21 cellular contexts compared by ENCODE assay signal in genomic region chrX:33171071-33171470, GRCh38.
"Had no signal": no experiment of that assay in that cellular context is flagged by ENCODE, and none has a peak within 500 bp of the region (broad histone marks: within the 10 kb centered on the region; RNA-seq: fewer than 3 reads in every experiment).

No MANE protein-coding gene starts in this region.

- H3K4me1 ChIP-seq: esophagus muscularis mucosa, gastroesophageal sphincter, psoas muscle, right lobe of liver, stomach, transverse colon had no signal

- H3K27me3 Mint-ChIP-seq: effector memory CD8-positive, alpha-beta T cell; naive thymus-derived CD8-positive, alpha-beta T cell had no signal

- H3K27ac ChIP-seq: epithelial cell of prostate, esophagus muscularis mucosa, gastroesophageal sphincter, neutrophil, psoas muscle, right lobe of liver, stomach, thoracic aorta, transverse colon had no signal

- H3K9me3 ChIP-seq: esophagus muscularis mucosa, gastroesophageal sphincter, mucosa of descending colon, neutrophil, psoas muscle, right lobe of liver, stomach, thoracic aorta, transverse colon had no signal

- ATAC-seq: effector memory CD8-positive, alpha-beta T cell; gastroesophageal sphincter; left lobe of liver; mucosa of descending colon; naive thymus-derived CD8-positive, alpha-beta T cell; psoas muscle; right lobe of liver had no signal

- H3K4me3 ChIP-seq: esophagus muscularis mucosa, gastroesophageal sphincter, mucosa of descending colon, psoas muscle, right lobe of liver, stomach, thoracic aorta, transverse colon had no signal

- H3K27ac Mint-ChIP-seq: effector memory CD8-positive, alpha-beta T cell; naive thymus-derived CD8-positive, alpha-beta T cell had no signal

- H3K4me3 Mint-ChIP-seq: effector memory CD8-positive, alpha-beta T cell; naive thymus-derived CD8-positive, alpha-beta T cell had no signal

- H3K36me3 ChIP-seq: esophagus muscularis mucosa, gastroesophageal sphincter, neutrophil, right lobe of liver, stomach, thoracic aorta, transverse colon had no signal

- DNase-seq: effector memory CD8-positive, alpha-beta T cell; glutamatergic neuron; islet precursor cell; mammary epithelial cell; mucosa of descending colon; naive thymus-derived CD8-positive, alpha-beta T cell; psoas muscle; retina; right lobe of liver; stimulated activated CD4-positive, alpha-beta T cell treated with anti-CD3 and anti-CD28 coated beads, Interleukin-2, amount 100 ng/mL, for 24 hours; stimulated activated CD4-positive, alpha-beta T cell treated with anti-CD3 and anti-CD28 coated beads, Interleukin-4, amount 100 ng/mL, for 4 hours; stimulated activated naive CD4-positive, alpha-beta T cell; stomach; substantia nigra; transverse colon had no signal

- H3K36me3 Mint-ChIP-seq: naive thymus-derived CD8-positive, alpha-beta T cell had no signal

- H3K4me1 Mint-ChIP-seq: naive thymus-derived CD8-positive, alpha-beta T cell had no signal
